In the genomic region with DNA sequence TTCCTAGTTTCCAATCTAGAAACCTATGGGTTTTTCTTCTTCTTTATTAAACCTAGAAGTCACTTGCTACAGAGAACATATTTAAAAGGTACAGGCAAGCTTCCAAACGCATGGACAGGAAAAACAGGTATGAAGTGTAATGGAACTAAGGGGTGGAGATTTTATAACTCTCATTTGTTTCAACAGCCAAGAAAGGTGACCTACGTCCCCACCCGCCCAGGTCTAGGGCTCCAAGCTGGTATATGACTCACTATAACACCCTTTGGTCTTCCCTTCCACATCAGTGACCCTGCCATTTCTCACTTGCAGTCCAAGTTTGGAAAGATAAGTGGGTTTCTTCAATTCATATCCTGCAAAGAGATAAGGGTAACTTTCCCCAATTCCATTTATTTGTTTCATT, we compare ENCODE assay signal across 11 cellular contexts. TPM values are rescaled to one million over a fixed set of nuclear protein-coding genes. Genes with fewer than 3 reads are reported as not detected.
DNase-seq lines count a peak whose midpoint lies in the region; ATAC-seq and TF ChIP-seq lines count a peak whose summit lies in the region.
"Had no signal": no experiment of that assay in that cellular context is flagged by ENCODE, and none has a peak within 500 bp of the region (broad histone marks: within the 10 kb centered on the region; RNA-seq: fewer than 3 reads in every experiment).

No MANE protein-coding gene starts in this region.

- peak; percentile 79; the same call in 1 of the 2 replicates for TF ChIP-seq EP300 in Ishikawa (IDR thresholded peaks at IDR 0.05; ENCODE audit: borderline replicate concordance)

- H3K36me3 ChIP-seq in CD8-positive, alpha-beta memory T cell (ENCODE audit: insufficient read depth, low read length) = no peaks in the 10 kb centered on the region
- H3K36me3 ChIP-seq in mucosa of rectum (ENCODE audit: control insufficient read depth in 2 of 2, insufficient read depth in 2 of 2, low read length in 2 of 2) = no peaks in the 10 kb centered on the region
- H3K36me3 ChIP-seq: BE2C, SJCRH30 had no signal

- peaks cover 25% of the 10 kb centered on the region in 2 donors for H3K27me3 Mint-ChIP-seq in CD8-positive, alpha-beta memory T cell

- no peaks in the 10 kb centered on the region for H3K9me3 Mint-ChIP-seq in CD8-positive, alpha-beta memory T cell

- peak overlapping the region; percentile 71 to 91 for H3K9ac ChIP-seq in mucosa of rectum (ENCODE audit: low read depth in 1 of 2, low read length in 2 of 2)

- H3K4me3 Mint-ChIP-seq in CD8-positive, alpha-beta memory T cell = peak overlapping the region in 1 of 7 donors; percentile 3

- H3K4me1 ChIP-seq in CD8-positive, alpha-beta memory T cell (ENCODE audit: insufficient read depth, low read length) = no peaks in the 10 kb centered on the region
- peaks cover 24 to 38% of the 10 kb centered on the region in 2 donors for H3K4me1 ChIP-seq in mucosa of rectum (ENCODE audit: control insufficient read depth in 2 of 2, insufficient read depth in 2 of 2, low read length in 2 of 2)
- H3K4me1 ChIP-seq: BE2C, SJCRH30 had no signal

- H3K27me3 ChIP-seq in CD8-positive, alpha-beta memory T cell (ENCODE audit: insufficient read depth, low read length, poor library complexity, severe bottlenecking) = no peaks in the 10 kb centered on the region
- no peaks in the 10 kb centered on the region for H3K27me3 ChIP-seq in mucosa of rectum (ENCODE audit: control insufficient read depth in 2 of 2, insufficient read depth in 2 of 2, low read length in 2 of 2)
- H3K27me3 ChIP-seq: BE2C, SJCRH30 had no signal

- in situ Hi-C loops in T47D (cut with HindIII; ENCODE audit: low pct_unique_long_range_greater_than_20kb, low sequenced_read_pairs) = no loop called here

- ATAC-seq in GM18520 (IDR thresholded peaks at IDR 0.05; ENCODE audit: unreplicated experiment) (no peak), HG03342 (IDR thresholded peaks at IDR 0.05; ENCODE audit: unreplicated experiment) (no peak), HG03457 (IDR thresholded peaks at IDR 0.05; ENCODE audit: unreplicated experiment) (no peak)

- CTCF ChIA-PET in CD8-positive, alpha-beta memory T cell (lab: Charles Lee) = interaction anchor here (0.6 to 3.0 kb wide), 5 partner anchors 16 to 59 kb away, joined by 3 to 25 read pairs (median 4); a partner anchor contains a TSS

- no peak overlapping the region for H3K27ac Mint-ChIP-seq in CD8-positive, alpha-beta memory T cell

- H3K27ac ChIP-seq in CD8-positive, alpha-beta memory T cell (ENCODE audit: low read depth, low read length) = peak overlapping the region; percentile 11
- H3K27ac ChIP-seq in mucosa of rectum (ENCODE audit: low read depth in 2 of 2, low read length in 2 of 2) = peak overlapping the region; percentile 98 to 99
- H3K27ac ChIP-seq: SJCRH30 had no signal

- no peak overlapping the region for H3K4me3 ChIP-seq in CD8-positive, alpha-beta memory T cell (ENCODE audit: low read length)
- H3K4me3 ChIP-seq in mucosa of rectum (ENCODE audit: low read length in 2 of 2) = peak overlapping the region; percentile 47 to 70

- no peaks in the 10 kb centered on the region for H3K9me3 ChIP-seq in CD8-positive, alpha-beta memory T cell (ENCODE audit: low read length)
- no peaks in the 10 kb centered on the region for H3K9me3 ChIP-seq in mucosa of rectum (ENCODE audit: control insufficient read depth in 2 of 2, low read length in 2 of 2)
- H3K9me3 ChIP-seq: BE2C, SJCRH30 had no signal

- H3K36me3 Mint-ChIP-seq in CD8-positive, alpha-beta memory T cell = no peaks in the 10 kb centered on the region

- peaks cover 11 to 13% (median 12%) of the 10 kb centered on the region in 3 donors for H3K4me1 Mint-ChIP-seq in CD8-positive, alpha-beta memory T cell

- POLR2A ChIA-PET in CD8-positive, alpha-beta memory T cell (lab: Charles Lee) = interaction anchor here (1.3 kb wide), 1 partner anchor 28 kb away, joined by 9 read pairs; a partner anchor contains a TSS

- no peak for TF ChIP-seq RAD21 in Ishikawa (IDR thresholded peaks at IDR 0.05; ENCODE audit: low read depth)

- DNase-seq in CD8-positive, alpha-beta memory T cell = no peak
- DNase-seq in T47D (ENCODE audit: low read depth in 1 of 2, low spot score in 1 of 2) (peak; percentile 79 to 93), NCI-H1092 treated with DMSO at 0.1 percent for 48 hours (lab: John Stamatoyannopoulos, UW) (no peak)

TF ChIP-seq in Ishikawa, 13 proteins besides CTCF, POLR2A, EP300 and RAD21:
- TF ChIP-seq TCF12 (IDR thresholded peaks at IDR 0.05; ENCODE audit: low read depth) (peak; percentile 48), FOXM1 (IDR thresholded peaks at IDR 0.05; ENCODE audit: borderline replicate concordance, low read depth) (no peak; the same call in 1 of the 2 replicates), NFIC (IDR thresholded peaks at IDR 0.05) (peak; percentile 90), TEAD4 (IDR thresholded peaks at IDR 0.05) (peak; percentile 43; the same call in 1 of the 2 replicates)
TF ChIP-seq in Ishikawa: peak in this region for 3.

RNA-seq across cellular contexts. Expression of a gene that starts 6.0 kb away (rescaled TPM):
- not detected for total RNA-seq in CD8-positive, alpha-beta memory T cell
- polyA plus RNA-seq in CD8-positive, alpha-beta memory T cell = not detected
- total RNA-seq: fibroblast of lung had no signal

RNA-seq across cellular contexts. Expression of a gene that starts 27.7 kb away (rescaled TPM):
- total RNA-seq in CD8-positive, alpha-beta memory T cell = 10 to 100 TPM; 41.2 to 41.5 TPM
- polyA plus RNA-seq in CD8-positive, alpha-beta memory T cell = 15.3 TPM

RNA-seq across cellular contexts. Expression of a gene that starts 59.6 kb away (rescaled TPM):
- 10 to 100 TPM; 19.4 to 19.7 TPM for total RNA-seq in CD8-positive, alpha-beta memory T cell
- 27.4 TPM for polyA plus RNA-seq in CD8-positive, alpha-beta memory T cell

Comparison
In these comparisons a context has a peak if more than half of its experiments do, and no peak if none do; other contexts are left out.
1. DNase-seq: peak in T47D (2 of 2); none in CD8-positive, alpha-beta memory T cell (0 of 5) and NCI-H1092 treated with DMSO at 0.1 percent for 48 hours (single experiment).